In the genomic region with DNA sequence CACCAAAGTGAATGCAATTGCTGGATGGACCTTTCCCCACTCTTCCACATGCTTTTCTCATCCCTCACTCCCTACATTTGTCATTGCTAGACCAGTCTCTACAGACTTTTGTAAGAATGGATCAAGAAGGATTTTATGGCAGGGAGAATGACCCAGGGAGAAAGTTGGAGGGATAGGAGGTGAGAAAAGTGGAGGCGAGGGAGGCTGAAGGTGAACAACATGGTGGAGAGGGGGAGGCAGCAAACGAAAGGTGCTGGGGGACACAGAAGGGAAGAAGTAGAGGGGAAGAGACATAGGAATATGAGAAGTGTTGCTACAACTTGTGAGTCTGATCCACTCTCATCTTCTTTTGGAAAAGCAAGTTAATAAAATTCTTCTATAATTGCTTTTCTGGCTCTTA, we compare ENCODE assay signal across 1 cellular context.
A peak's percentile ranks its signal among the peaks of the same experiment; 100 is the strongest.
TF ChIP-seq lines count a peak whose summit lies in the region.

No MANE protein-coding gene starts in this region.

TF ChIP-seq in HepG2, 621 proteins besides CTCF, POLR2A, EP300 and RAD21:
- TF ChIP-seq ZKSCAN5 (CRISPR knock-in tag; IDR thresholded peaks at IDR 0.05) (peak; percentile 83), ZNF136 (CRISPR knock-in tag; IDR thresholded peaks at IDR 0.05; ENCODE audit: low read depth) (no peak)
